In the genomic region with DNA sequence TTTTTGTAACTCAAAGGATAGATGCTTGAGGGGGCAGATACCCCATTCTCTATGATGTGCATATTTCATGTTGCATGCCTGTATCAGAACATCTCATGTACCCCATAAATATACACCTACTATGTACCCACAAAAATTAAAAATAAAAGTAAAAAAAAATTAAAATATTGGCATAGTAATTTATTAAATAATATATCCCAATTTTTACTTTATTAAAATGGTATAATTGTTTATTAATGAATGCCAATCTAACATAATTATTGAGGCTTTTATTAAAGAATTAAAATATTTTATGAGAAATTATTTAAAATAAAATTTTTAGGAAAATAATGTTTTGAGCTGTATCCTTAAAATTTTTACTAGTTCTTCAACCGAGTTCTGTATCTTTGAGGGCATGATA, we compare ENCODE assay signal across 19 cellular contexts. TPM values are rescaled to one million over a fixed set of nuclear protein-coding genes. Genes with fewer than 3 reads are reported as not detected.
A peak's percentile ranks its signal among the peaks of the same experiment; 100 is the strongest.
DNase-seq lines count a peak whose midpoint lies in the region; ATAC-seq, FAIRE-seq and TF ChIP-seq lines count a peak whose summit lies in the region.
"Had no signal": no experiment of that assay in that cellular context is flagged by ENCODE, and none has a peak within 500 bp of the region (broad histone marks: within the 10 kb centered on the region; RNA-seq: fewer than 3 reads in every experiment).

No MANE protein-coding gene starts in this region.

- H4K20me1 ChIP-seq in DOHH2 (ENCODE audit: control insufficient read depth, insufficient read depth, low read depth, low read length): no peaks in the 10 kb centered on the region
- H4K20me1 ChIP-seq: BLaER1 had no signal

- H3F3A ChIP-seq in DOHH2 (ENCODE audit: control insufficient read depth, insufficient read depth): peaks cover 23% of the 10 kb centered on the region

- TF ChIP-seq POLR2A in uterus (IDR thresholded peaks at IDR 0.05): no peak

- H3K9me3 Mint-ChIP-seq in WTC11: no peaks in the 10 kb centered on the region
- no peaks in the 10 kb centered on the region for H3K9me3 Mint-ChIP-seq in chondrocyte (ENCODE audit: low read depth)
- H3K9me3 Mint-ChIP-seq: CD14-positive monocyte; CD4-positive, alpha-beta T cell; CD8-positive, alpha-beta memory T cell; HFFc6 had no signal

- POLR2A ChIA-PET in WTC11 (lab: Charles Lee): no interaction called here

- H3K27me3 ChIP-seq in DOHH2 (ENCODE audit: control insufficient read depth, low read length) (no peaks in the 10 kb centered on the region), uterus (no peaks in the 10 kb centered on the region)
- H3K27me3 ChIP-seq: BLaER1 had no signal

- H3K4me3 Mint-ChIP-seq in WTC11 (no peak overlapping the region), chondrocyte (ENCODE audit: unreplicated experiment) (no peak overlapping the region)
- H3K4me3 Mint-ChIP-seq: B cell; CD14-positive monocyte; CD4-positive, alpha-beta T cell; CD8-positive, alpha-beta memory T cell; HFFc6 had no signal

- H3K27ac Mint-ChIP-seq in WTC11: no peak overlapping the region
- no peak overlapping the region for H3K27ac Mint-ChIP-seq in chondrocyte (ENCODE audit: unreplicated experiment)
- H3K27ac Mint-ChIP-seq: B cell; CD14-positive monocyte; CD4-positive, alpha-beta T cell; HFFc6 had no signal

- no peaks in the 10 kb centered on the region for H3K36me3 Mint-ChIP-seq in WTC11
- H3K36me3 Mint-ChIP-seq in chondrocyte (ENCODE audit: low read depth): no peaks in the 10 kb centered on the region
- H3K36me3 Mint-ChIP-seq: CD8-positive, alpha-beta memory T cell had no signal

- peak overlapping the region; percentile 12; the same call in 1 of the 2 replicates for H3K4me2 ChIP-seq in DOHH2 (ENCODE audit: low read length)
- H3K4me2 ChIP-seq: BLaER1 had no signal

- H3K79me2 ChIP-seq in DOHH2 (ENCODE audit: control insufficient read depth, low read length): 0 out of 2 replicates have a peak, but pooled peaks cover 6% of the 10 kb centered on the region

- H3K4me1 ChIP-seq in DOHH2 (ENCODE audit: control insufficient read depth, low read length): peaks cover 64% of the 10 kb centered on the region
- no peaks in the 10 kb centered on the region for H3K4me1 ChIP-seq in uterus
- H3K4me1 ChIP-seq: BLaER1, HAP-1 had no signal

- no peaks in the 10 kb centered on the region for H3K9me2 ChIP-seq in DOHH2 (replicated peaks; ENCODE audit: control insufficient read depth, low read length)

- TF ChIP-seq CTCF in DOHH2 (IDR thresholded peaks at IDR 0.05; ENCODE audit: low read depth, low read length, poor library complexity, severe bottlenecking): no peak
- TF ChIP-seq CTCF in WTC11 (IDR thresholded peaks at IDR 0.05): no peak
- no peak for TF ChIP-seq CTCF in uterus (IDR thresholded peaks at IDR 0.05)
- no peak for TF ChIP-seq CTCF in chondrocyte (IDR thresholded peaks at IDR 0.05)

- CTCF ChIA-PET in WTC11 (lab: Charles Lee): interaction anchor here (0.7 to 7.7 kb wide), 22 partner anchors 11 to 357 kb away, joined by 3 to 105 read pairs (median 4); partner anchors contain the start of gene HBP1

- H3K4me3 ChIP-seq in DOHH2 (ENCODE audit: low read length) (no peak overlapping the region), uterus (no peak overlapping the region)
- H3K4me3 ChIP-seq: BLaER1, HAP-1 had no signal

- peaks cover 18% of the 10 kb centered on the region for H3K4me1 Mint-ChIP-seq in WTC11
- peaks cover 8% of the 10 kb centered on the region for H3K4me1 Mint-ChIP-seq in chondrocyte (ENCODE audit: low read depth)

- no peak for ATAC-seq in WTC11
- no peak for ATAC-seq in HG02870 (IDR thresholded peaks at IDR 0.05; ENCODE audit: unreplicated experiment)
- no peak for ATAC-seq in GM21528 (IDR thresholded peaks at IDR 0.05; ENCODE audit: low FRiP score, unreplicated experiment)

- H3K27ac ChIP-seq in DOHH2 (ENCODE audit: low read depth, low read length) (peak overlapping the region; percentile 23; the same call in 1 of the 2 replicates), uterus (no peak overlapping the region)
- H3K27ac ChIP-seq: BLaER1 had no signal

- H3K27me3 Mint-ChIP-seq in WTC11 (ENCODE audit: low read depth): no peaks in the 10 kb centered on the region
- no peaks in the 10 kb centered on the region for H3K27me3 Mint-ChIP-seq in chondrocyte (ENCODE audit: low read depth)
- H3K27me3 Mint-ChIP-seq: B cell; CD4-positive, alpha-beta T cell had no signal

- peak; percentile 97 for FAIRE-seq in frontal cortex (lab: Jason Lieb, UNC)
- FAIRE-seq: GM12891, H54 had no signal

- H3K9me3 ChIP-seq in DOHH2 (ENCODE audit: control insufficient read depth, insufficient read depth, low read length) (no peaks in the 10 kb centered on the region), uterus (no peaks in the 10 kb centered on the region)
- H3K9me3 ChIP-seq: BLaER1, HAP-1 had no signal

- DNase-seq in WTC11 (ENCODE audit: low spot score) (no peak), frontal cortex (ENCODE audit: low spot score in 2 of 2) (no peak), uterus (no peak), chondrocyte (ENCODE audit: low spot score) (no peak)
- DNase-seq: 8988T, GF-D8, GOT3 had no signal

- intact Hi-C loops in uterus (cut with DNase I; ENCODE audit: low total_unique reads): no loop called here

- H3K36me3 ChIP-seq in DOHH2 (ENCODE audit: control insufficient read depth, low read length) (peaks cover 64% of the 10 kb centered on the region), uterus (no peaks in the 10 kb centered on the region)
- H3K36me3 ChIP-seq: BLaER1, HAP-1 had no signal

TF ChIP-seq in WTC11, 78 proteins besides CTCF, POLR2A, EP300 and RAD21:
- TF ChIP-seq ZNF138 (CRISPR knock-in tag; conservative IDR thresholded peaks at IDR 0.05) (no peak), TEAD4 (CRISPR knock-in tag; IDR thresholded peaks at IDR 0.05) (no peak), MYBL2 (CRISPR knock-in tag; IDR thresholded peaks at IDR 0.05) (no peak), ATF1 (CRISPR knock-in tag; IDR thresholded peaks at IDR 0.05) (no peak), ZNF425 (CRISPR knock-in tag; conservative IDR thresholded peaks at IDR 0.05) (no peak), HMGA2 (CRISPR knock-in tag; IDR thresholded peaks at IDR 0.05) (peak; percentile 94), ZBTB21 (CRISPR knock-in tag; IDR thresholded peaks at IDR 0.05; ENCODE audit: borderline replicate concordance) (no peak), ZMAT4 (CRISPR knock-in tag; IDR thresholded peaks at IDR 0.05) (no peak)

RNA-seq across cellular contexts. Expression of gene HBP1, which starts 18.9 kb away (rescaled TPM):
- total RNA-seq in WTC11 (2021): 27.0 to 31.0 TPM (median 29.2 TPM) in 3 replicates
- total RNA-seq in frontal cortex: 55.0 TPM
- total RNA-seq in uterus: 100 to 1,000 TPM in 3 of 4 donors, 10 to 100 TPM in 1; 48.3 to 169 (median 130) TPM
- total RNA-seq in chondrocyte: 49.0 to 51.7 TPM (median 49.4 TPM) in 3 replicates
